ENCODE assay signal across 1 cellular context in the genomic region with DNA sequence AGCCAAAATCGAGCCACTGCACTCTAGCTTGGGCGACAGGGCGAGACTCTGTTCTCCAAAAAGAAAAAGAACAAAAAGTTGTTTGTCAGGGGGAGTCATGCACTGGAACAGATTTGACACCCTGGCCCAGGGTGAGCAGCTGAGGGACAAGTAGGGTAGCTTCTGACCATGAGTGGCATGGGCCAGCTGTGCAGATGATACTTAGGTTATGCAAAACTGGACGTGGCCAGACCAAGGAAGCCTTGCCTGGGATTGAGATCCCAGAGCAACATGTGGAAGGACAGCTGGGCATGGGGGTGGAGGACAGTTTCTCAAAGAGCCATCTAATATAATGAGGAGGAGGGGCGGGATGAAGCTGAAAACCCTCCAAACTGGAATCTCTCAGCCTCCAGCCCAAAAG.
TF ChIP-seq lines count a peak whose summit lies in the region.

No MANE protein-coding gene starts in this region.

TF ChIP-seq in endothelial cell of umbilical vein, 7 proteins besides CTCF, POLR2A, EP300 and RAD21:
- no peak for TF ChIP-seq JUN (IDR thresholded peaks at IDR 0.05; ENCODE audit: borderline replicate concordance, insufficient read depth, insufficient read length, low read depth)
- TF ChIP-seq MAX (IDR thresholded peaks at IDR 0.05; ENCODE audit: insufficient read depth, insufficient read length): no peak
- no peak for TF ChIP-seq GATA2 (IDR thresholded peaks at IDR 0.05; ENCODE audit: insufficient read depth, insufficient read length, low read depth, low read length)
- TF ChIP-seq MYC (IDR thresholded peaks at IDR 0.05; ENCODE audit: low read depth, low read length): no peak
- TF ChIP-seq EZH2 (IDR thresholded peaks at IDR 0.05; ENCODE audit: borderline replicate concordance, low read depth, low read length, severe bottlenecking): no peak
- TF ChIP-seq POLR2AphosphoS5 (IDR thresholded peaks at IDR 0.05; ENCODE audit: insufficient read depth, low read depth, low read length): no peak
